In the genomic region with DNA sequence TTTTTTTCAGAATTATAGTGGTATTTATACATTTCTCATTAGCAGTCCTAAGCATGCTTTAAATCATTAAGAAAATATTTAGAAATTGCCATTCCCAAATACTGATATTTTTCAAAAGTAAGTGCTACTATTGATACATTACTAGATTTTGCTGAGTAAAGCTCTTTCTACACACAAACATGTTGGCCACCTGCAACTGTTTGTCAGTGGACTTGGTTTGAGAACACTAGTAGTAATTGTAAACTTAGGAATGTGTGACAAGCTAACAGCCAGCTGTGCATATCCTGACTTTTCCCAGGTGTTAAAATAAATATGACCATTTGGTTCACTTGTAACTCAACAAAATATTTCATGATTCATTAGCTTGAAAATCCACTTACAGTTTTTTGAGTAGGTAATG, we compare ENCODE assay signal across 3 cellular contexts.
A peak's percentile ranks its signal among the peaks of the same experiment; 100 is the strongest.
TF ChIP-seq lines count a peak whose summit lies in the region.

No MANE protein-coding gene starts in this region.

TF ChIP-seq in HepG2, 621 proteins besides CTCF, POLR2A, EP300 and RAD21 (continued from another document):
- TF ChIP-seq SNRNP70 (IDR thresholded peaks at IDR 0.05; ENCODE audit: low read depth, low read length), result no peak
- TF ChIP-seq ATAD3A (CRISPR knock-in tag; IDR thresholded peaks at IDR 0.05), result no peak
- TF ChIP-seq MAFK (conservative IDR thresholded peaks at IDR 0.05 in 1 of 2, IDR thresholded peaks at IDR 0.05 in 1 of 2; ENCODE audit: low read length in 2 of 2), result peak; percentile 83 to 89
- TF ChIP-seq, protein P1, sequence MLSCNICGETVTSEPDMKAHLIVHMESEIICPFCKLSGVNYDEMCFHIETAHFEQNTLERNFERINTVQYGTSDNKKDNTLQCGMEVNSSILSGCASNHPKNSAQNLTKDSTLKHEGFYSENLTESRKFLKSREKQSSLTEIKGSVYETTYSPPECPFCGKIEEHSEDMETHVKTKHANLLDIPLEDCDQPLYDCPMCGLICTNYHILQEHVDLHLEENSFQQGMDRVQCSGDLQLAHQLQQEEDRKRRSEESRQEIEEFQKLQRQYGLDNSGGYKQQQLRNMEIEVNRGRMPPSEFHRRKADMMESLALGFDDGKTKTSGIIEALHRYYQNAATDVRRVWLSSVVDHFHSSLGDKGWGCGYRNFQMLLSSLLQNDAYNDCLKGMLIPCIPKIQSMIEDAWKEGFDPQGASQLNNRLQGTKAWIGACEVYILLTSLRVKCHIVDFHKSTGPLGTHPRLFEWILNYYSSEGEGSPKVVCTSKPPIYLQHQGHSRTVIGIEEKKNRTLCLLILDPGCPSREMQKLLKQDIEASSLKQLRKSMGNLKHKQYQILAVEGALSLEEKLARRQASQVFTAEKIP (CRISPR knock-in tag; IDR thresholded peaks at IDR 0.05; ENCODE audit: borderline replicate concordance), result no peak
- TF ChIP-seq, protein P2, sequence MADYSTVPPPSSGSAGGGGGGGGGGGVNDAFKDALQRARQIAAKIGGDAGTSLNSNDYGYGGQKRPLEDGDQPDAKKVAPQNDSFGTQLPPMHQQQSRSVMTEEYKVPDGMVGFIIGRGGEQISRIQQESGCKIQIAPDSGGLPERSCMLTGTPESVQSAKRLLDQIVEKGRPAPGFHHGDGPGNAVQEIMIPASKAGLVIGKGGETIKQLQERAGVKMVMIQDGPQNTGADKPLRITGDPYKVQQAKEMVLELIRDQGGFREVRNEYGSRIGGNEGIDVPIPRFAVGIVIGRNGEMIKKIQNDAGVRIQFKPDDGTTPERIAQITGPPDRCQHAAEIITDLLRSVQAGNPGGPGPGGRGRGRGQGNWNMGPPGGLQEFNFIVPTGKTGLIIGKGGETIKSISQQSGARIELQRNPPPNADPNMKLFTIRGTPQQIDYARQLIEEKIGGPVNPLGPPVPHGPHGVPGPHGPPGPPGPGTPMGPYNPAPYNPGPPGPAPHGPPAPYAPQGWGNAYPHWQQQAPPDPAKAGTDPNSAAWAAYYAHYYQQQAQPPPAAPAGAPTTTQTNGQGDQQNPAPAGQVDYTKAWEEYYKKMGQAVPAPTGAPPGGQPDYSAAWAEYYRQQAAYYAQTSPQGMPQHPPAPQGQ (CRISPR knock-in tag; IDR thresholded peaks at IDR 0.05; ENCODE audit: borderline replicate concordance), result no peak
- TF ChIP-seq MAFF (IDR thresholded peaks at IDR 0.05; ENCODE audit: low read depth, low read length), result peak; percentile 87
- TF ChIP-seq, protein P3, sequence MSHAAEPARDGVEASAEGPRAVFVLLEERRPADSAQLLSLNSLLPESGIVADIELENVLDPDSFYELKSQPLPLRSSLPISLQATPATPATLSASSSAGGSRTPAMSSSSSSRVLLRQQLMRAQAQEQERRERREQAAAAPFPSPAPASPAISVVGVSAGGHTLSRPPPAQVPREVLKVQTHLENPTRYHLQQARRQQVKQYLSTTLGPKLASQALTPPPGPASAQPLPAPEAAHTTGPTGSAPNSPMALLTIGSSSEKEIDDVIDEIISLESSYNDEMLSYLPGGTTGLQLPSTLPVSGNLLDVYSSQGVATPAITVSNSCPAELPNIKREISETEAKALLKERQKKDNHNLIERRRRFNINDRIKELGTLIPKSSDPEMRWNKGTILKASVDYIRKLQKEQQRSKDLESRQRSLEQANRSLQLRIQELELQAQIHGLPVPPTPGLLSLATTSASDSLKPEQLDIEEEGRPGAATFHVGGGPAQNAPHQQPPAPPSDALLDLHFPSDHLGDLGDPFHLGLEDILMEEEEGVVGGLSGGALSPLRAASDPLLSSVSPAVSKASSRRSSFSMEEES (CRISPR knock-in tag; IDR thresholded peaks at IDR 0.05), result no peak
- TF ChIP-seq, protein P4, sequence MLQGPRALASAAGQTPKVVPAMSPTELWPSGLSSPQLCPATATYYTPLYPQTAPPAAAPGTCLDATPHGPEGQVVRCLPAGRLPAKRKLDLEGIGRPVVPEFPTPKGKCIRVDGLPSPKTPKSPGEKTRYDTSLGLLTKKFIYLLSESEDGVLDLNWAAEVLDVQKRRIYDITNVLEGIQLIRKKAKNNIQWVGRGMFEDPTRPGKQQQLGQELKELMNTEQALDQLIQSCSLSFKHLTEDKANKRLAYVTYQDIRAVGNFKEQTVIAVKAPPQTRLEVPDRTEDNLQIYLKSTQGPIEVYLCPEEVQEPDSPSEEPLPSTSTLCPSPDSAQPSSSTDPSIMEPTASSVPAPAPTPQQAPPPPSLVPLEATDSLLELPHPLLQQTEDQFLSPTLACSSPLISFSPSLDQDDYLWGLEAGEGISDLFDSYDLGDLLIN (CRISPR knock-in tag; IDR thresholded peaks at IDR 0.05; ENCODE audit: borderline replicate concordance), result no peak

TF ChIP-seq in K562, 482 proteins besides CTCF, POLR2A, EP300 and RAD21 (continued from another document):
- TF ChIP-seq NEUROD1 (IDR thresholded peaks at IDR 0.05; ENCODE audit: borderline replicate concordance, low read depth, low read length, partially characterized antibody), result no peak
- no peak for TF ChIP-seq NRF1 (conservative IDR thresholded peaks at IDR 0.05 in 1 of 2, IDR thresholded peaks at IDR 0.05 in 1 of 2)
- TF ChIP-seq CBFA2T2 (conservative IDR thresholded peaks at IDR 0.05), result no peak

TF ChIP-seq in HEK293T, 16 proteins besides CTCF, POLR2A, EP300 and RAD21 (continued from another document):
- TF ChIP-seq SP1 (IDR thresholded peaks at IDR 0.05) (no peak), HDGF (IDR thresholded peaks at IDR 0.05; ENCODE audit: borderline replicate concordance) (no peak), ARNT (IDR thresholded peaks at IDR 0.05) (no peak), FOXA1 (IDR thresholded peaks at IDR 0.05) (no peak), FOXK2 (IDR thresholded peaks at IDR 0.05) (no peak)
- TF ChIP-seq, protein P5, sequence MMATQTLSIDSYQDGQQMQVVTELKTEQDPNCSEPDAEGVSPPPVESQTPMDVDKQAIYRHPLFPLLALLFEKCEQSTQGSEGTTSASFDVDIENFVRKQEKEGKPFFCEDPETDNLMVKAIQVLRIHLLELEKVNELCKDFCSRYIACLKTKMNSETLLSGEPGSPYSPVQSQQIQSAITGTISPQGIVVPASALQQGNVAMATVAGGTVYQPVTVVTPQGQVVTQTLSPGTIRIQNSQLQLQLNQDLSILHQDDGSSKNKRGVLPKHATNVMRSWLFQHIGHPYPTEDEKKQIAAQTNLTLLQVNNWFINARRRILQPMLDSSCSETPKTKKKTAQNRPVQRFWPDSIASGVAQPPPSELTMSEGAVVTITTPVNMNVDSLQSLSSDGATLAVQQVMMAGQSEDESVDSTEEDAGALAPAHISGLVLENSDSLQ (IDR thresholded peaks at IDR 0.05), result no peak
